In the genomic region with DNA sequence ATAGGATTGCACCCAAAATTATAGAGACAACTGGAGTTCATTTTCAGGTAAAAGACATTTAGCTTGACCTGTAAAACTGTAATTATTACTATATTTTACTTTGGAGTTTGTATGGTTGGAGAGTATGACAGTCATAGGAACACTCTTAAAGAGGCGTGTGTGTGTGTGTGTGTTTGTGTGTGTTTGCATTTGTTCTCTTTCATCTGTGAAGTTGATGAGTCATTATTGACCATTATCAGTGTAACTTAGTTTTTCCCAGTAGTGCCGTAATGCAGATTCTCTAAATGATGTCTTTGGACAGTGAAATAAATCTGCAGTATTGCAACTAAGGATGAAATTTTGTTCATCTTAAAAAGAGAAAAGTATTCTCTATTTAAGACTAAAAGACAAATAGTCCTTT, we compare ENCODE assay signal across 28 cellular contexts. TPM values are rescaled to one million over a fixed set of nuclear protein-coding genes. Genes with fewer than 3 reads are reported as not detected.
DNase-seq lines count a peak whose midpoint lies in the region; ATAC-seq, FAIRE-seq and TF ChIP-seq lines count a peak whose summit lies in the region.
"Had no signal": no experiment of that assay in that cellular context is flagged by ENCODE, and none has a peak within 500 bp of the region (broad histone marks: within the 10 kb centered on the region; RNA-seq: fewer than 3 reads in every experiment).

No MANE protein-coding gene starts in this region.

- POLR2A ChIA-PET in A549 (lab: Yijun Ruan, JAX) = no interaction called here
- POLR2A ChIA-PET in HepG2 (lab: Yijun Ruan, JAX) = interaction anchor here (1.1 kb wide), 1 partner anchor 13 kb away, joined by 3 read pairs; a partner anchor contains a TSS

- H3K27me3 ChIP-seq in brain microvascular endothelial cell (replicated peaks) (no peaks in the 10 kb centered on the region), HepG2 (ENCODE audit: control insufficient read depth in 1 of 2, insufficient read depth in 2 of 2, low read length in 2 of 2) (no peaks in the 10 kb centered on the region), right atrium auricular region (no peaks in the 10 kb centered on the region)
- H3K27me3 ChIP-seq: foreskin keratinocyte, heart right ventricle, ovary, testis had no signal

- no TSS peak for BruUV-seq in HepG2 (replicated peaks; lab: Mats Ljungman, UMichigan)

- FAIRE-seq in A549 (lab: Jason Lieb, UNC) (no peak), HepG2 (lab: Jason Lieb, UNC) (no peak)

- H3K4me2 ChIP-seq in A549 = peak overlapping the region; percentile 38; the same call in 2 of the 3 replicates
- H3K4me2 ChIP-seq in HepG2 (ENCODE audit: low read depth, low read length) = no peak overlapping the region
- H3K4me2 ChIP-seq: SK-N-SH had no signal

- in situ Hi-C loops in brain microvascular endothelial cell (cut with HindIII; ENCODE audit: low pct_ligation_motif_present, low sequenced_read_pairs) (no loop called here), HepG2 (cut with HindIII; ENCODE audit: extremely low pct_ligation_motif_present, low pct_unique_long_range_greater_than_20kb) (no loop called here)

- intact Hi-C loops in HepG2 (cut with micrococcal nuclease; ENCODE audit: unreplicated experiment) = no loop called here

- H3K4me3 ChIP-seq in A549 = no peak overlapping the region
- no peak overlapping the region for H3K4me3 ChIP-seq in brain microvascular endothelial cell (ENCODE audit: low read depth, low read length)
- H3K4me3 ChIP-seq in HepG2 (replicated peaks in 1 of 3; ENCODE audit: insufficient read depth in 1 of 3, low read depth in 2 of 3, low read length in 3 of 3) = no peak overlapping the region
- H3K4me3 ChIP-seq in right atrium auricular region = no peak overlapping the region
- H3K4me3 ChIP-seq: heart right ventricle, lung, ovary, testis had no signal

- TF ChIP-seq POLR2A in A549 (IDR thresholded peaks at IDR 0.05; ENCODE audit: low read length) (no peak), HepG2 (IDR thresholded peaks at IDR 0.05; ENCODE audit: insufficient read depth in 1 of 2, low read depth in 2 of 2, low read length in 2 of 2) (no peak)

- CTCF ChIA-PET in A549 (lab: Yijun Ruan, JAX) = no interaction called here
- CTCF ChIA-PET in HepG2 (lab: Yijun Ruan, JAX; ENCODE audit: low intra/inter-chr PET ratio, low total read pairs) = no interaction called here

- H3K27ac ChIP-seq in A549 = no peak overlapping the region
- no peak overlapping the region for H3K27ac ChIP-seq in brain microvascular endothelial cell
- H3K27ac ChIP-seq in HepG2 (ENCODE audit: extremely low read length, insufficient read depth, low read length) = no peak overlapping the region
- H3K27ac ChIP-seq in right atrium auricular region = no peak overlapping the region
- H3K27ac ChIP-seq: foreskin keratinocyte, heart right ventricle, ovary, testis had no signal

- H3K9me3 ChIP-seq in A549 (no peaks in the 10 kb centered on the region), HepG2 (ENCODE audit: low read length) (no peaks in the 10 kb centered on the region), right atrium auricular region (no peaks in the 10 kb centered on the region)
- H3K9me3 ChIP-seq: heart right ventricle, ovary, SK-N-SH, testis had no signal

- no peaks in the 10 kb centered on the region for H4K20me1 ChIP-seq in HepG2 (ENCODE audit: insufficient read depth, low read length)

- TF ChIP-seq CTCF in A549 (IDR thresholded peaks at IDR 0.05) (no peak), brain microvascular endothelial cell (IDR thresholded peaks at IDR 0.05; ENCODE audit: low read depth, low read length, missing control alignments) (no peak), HepG2 (CRISPR knock-in tag; IDR thresholded peaks at IDR 0.05) (no peak), right atrium auricular region (IDR thresholded peaks at IDR 0.05) (no peak)

- no peak for TF ChIP-seq EP300 in A549 (IDR thresholded peaks at IDR 0.05)
- TF ChIP-seq EP300 in HepG2 (IDR thresholded peaks at IDR 0.05; ENCODE audit: low read depth in 2 of 2, low read length in 2 of 2) = peak in 1 of 2 experiments; percentile 17; a peak in 1 of 4 replicates
- no peak for TF ChIP-seq EP300 in HepG2 (CRISPR knock-in tag; IDR thresholded peaks at IDR 0.05; ENCODE audit: borderline replicate concordance)

- 20% methylated on average over 2 of the region's 2 CpGs for WGBS in A549 (ENCODE audit: missing lambda C conversion rate)
- WGBS in HepG2 (ENCODE audit: low lambda C conversion rate) = 72% methylated on average over 2 of the region's 2 CpGs

- no peaks in the 10 kb centered on the region for H3K79me2 ChIP-seq in HepG2 (ENCODE audit: insufficient read depth, low read length)

- ATAC-seq in A549 (peak in 1 of 2 experiments; percentile 67; a peak in 3 of 6 replicates), HepG2 (peak; percentile 51; the same call in 1 of the 3 replicates), SK-N-SH treated with all-trans-retinoic acid at 6 μM for 48 hours (no peak)
- ATAC-seq: activated CD4-positive, alpha-beta T cell treated with anti-CD3 and anti-CD28 coated beads for 36 hours; activated CD8-positive, alpha-beta T cell treated with anti-CD3 and anti-CD28 coated beads, Interleukin-2, amount 10 ng/mL, durations not matched to agents 7 days and 5 days; foreskin keratinocyte; heart right ventricle; sciatic nerve had no signal

- peaks cover 15% of the 10 kb centered on the region for H3K4me1 ChIP-seq in A549
- peaks cover 10% of the 10 kb centered on the region; the same call in 1 of the 2 replicates for H3K4me1 ChIP-seq in HepG2 (ENCODE audit: insufficient read depth, low read length)
- H3K4me1 ChIP-seq in right atrium auricular region = no peaks in the 10 kb centered on the region
- H3K4me1 ChIP-seq: foreskin keratinocyte, heart right ventricle, testis had no signal

- TF ChIP-seq RAD21 in A549 (conservative IDR thresholded peaks at IDR 0.05 in 1 of 2, IDR thresholded peaks at IDR 0.05 in 1 of 2) (no peak), HepG2 (CRISPR knock-in tag; IDR thresholded peaks at IDR 0.05) (no peak)

- H3K36me3 ChIP-seq in brain microvascular endothelial cell (replicated peaks) (peaks cover 91% of the 10 kb centered on the region), HepG2 (replicated peaks in 1 of 2; ENCODE audit: control insufficient read depth in 1 of 2, insufficient read depth in 2 of 2, low read length in 2 of 2) (peaks cover 12 to 41% of the 10 kb centered on the region in 2 experiments), right atrium auricular region (peaks cover 91% of the 10 kb centered on the region)
- H3K36me3 ChIP-seq: ovary had no signal

- H3K9ac ChIP-seq in HepG2 (ENCODE audit: insufficient read depth, low read depth, low read length) = no peak overlapping the region
- H3K9ac ChIP-seq: SK-N-SH had no signal

- DNase-seq in A549 (ENCODE audit: low read depth in 1 of 2, low spot score in 1 of 2) = peak in 1 of 2 experiments; percentile 65
- DNase-seq in LHCN-M2 (ENCODE audit: low read depth) = peak; percentile 41
- DNase-seq in brain microvascular endothelial cell = peak; percentile 24
- DNase-seq in HepG2 (ENCODE audit: low spot score) = peak; percentile 61
- no peak for DNase-seq in stimulated activated CD4-positive, alpha-beta T cell treated with anti-CD3 and anti-CD28 coated beads, Interleukin-2, amount 100 ng/mL, for 48 hours
- DNase-seq in right atrium auricular region (ENCODE audit: low spot score) = no peak
- DNase-seq in NCI-H1048 (lab: John Stamatoyannopoulos, UW) = no peak
- DNase-seq: 8988T; activated CD4-positive, alpha-beta T cell treated with anti-CD3 and anti-CD28 coated beads for 36 hours; activated CD8-positive, alpha-beta T cell treated with anti-CD3 and anti-CD28 coated beads, Interleukin-2, amount 10 ng/mL, durations not matched to agents 7 days and 5 days; aorta; CD4-positive, alpha-beta T cell; cerebellar nuclear complex; effector CD4-positive, alpha-beta T cell; foreskin keratinocyte; H9; heart right ventricle; kidney glomerular epithelial cell; NCI-H446 treated with DMSO at 0.1 percent for 48 hours; nephron progenitor cell; ovary; SK-N-SH; stimulated activated CD4-positive, alpha-beta T cell treated with anti-CD3 and anti-CD28 coated beads, Interleukin-4, amount 100 ng/mL, for 4 hours; stimulated activated naive CD4-positive, alpha-beta T cell; testis had no signal

- no peak overlapping the region for H2AFZ ChIP-seq in HepG2 (ENCODE audit: low read length)

RNA-seq across cellular contexts. Expression of a gene that starts 13.0 kb away (rescaled TPM):
- 51.5 and 67.6 TPM in 2 replicates for polyA plus RNA-seq in A549 (2011; rRNA removed)
- polyA plus RNA-seq in A549 (2012; cell fraction: cytosol; rRNA removed) = 7.6 and 9.3 TPM in 2 replicates
- polyA plus RNA-seq in A549 (2012; cell fraction: nucleus; rRNA removed) = 7.0 and 11.4 TPM in 2 replicates
- polyA plus RNA-seq in A549 (2017; fragmentation: RNase III; extraction: RNeasy Plus Mini Kit Qiagen cat#74134 plus additional on column Dnase treatment) = 25.1 to 26.5 TPM (median 26.3 TPM) in 3 replicates
- 33.5 and 39.9 TPM in 2 replicates for polyA minus RNA-seq in A549 (2011; rRNA and poly(A)+ RNA removed)
- total RNA-seq in LHCN-M2 (2014; rRNA removed) = 64.3 and 83.5 TPM in 2 replicates
- 10.3 TPM for polyA plus RNA-seq in LHCN-M2 (2012)
- 36.3 and 39.6 TPM in 2 replicates for total RNA-seq in HepG2 (2016; rRNA removed; fragmentation: Illumina TruSeq; extraction: Trizol)
- total RNA-seq in HepG2 (2016; cell fraction: cytosol; rRNA removed; fragmentation: Illumina TruSeq; extraction: Trizol; ENCODE audit: low read depth) = 3.6 and 4.7 TPM in 2 replicates
- total RNA-seq in HepG2 (2016; cell fraction: insoluble cytoplasmic fraction; rRNA removed; fragmentation: Illumina TruSeq; extraction: Trizol) = 31.6 and 46.3 TPM in 2 replicates
- total RNA-seq in HepG2 (2016; cell fraction: membrane; rRNA removed; fragmentation: Illumina TruSeq; extraction: Trizol) = 5.3 and 8.6 TPM in 2 replicates
- total RNA-seq in HepG2 (2016; cell fraction: nucleus; rRNA removed; fragmentation: Illumina TruSeq; extraction: Trizol) = 56.1 and 56.8 TPM in 2 replicates
- 15.5 and 21.0 TPM in 2 replicates for polyA plus RNA-seq in HepG2 (2011; rRNA removed)
- polyA plus RNA-seq in HepG2 (2011; cell fraction: cytosol; rRNA removed) = 4.6 and 8.1 TPM in 2 replicates
- 16.8 and 21.2 TPM in 2 replicates for polyA plus RNA-seq in HepG2 (2011; cell fraction: nucleus; rRNA removed)
- 15.3 and 18.4 TPM in 2 replicates for polyA plus RNA-seq in HepG2 (2012)
- polyA plus RNA-seq in HepG2 (2016; cell fraction: cytosol; fragmentation: Illumina TruSeq; extraction: Trizol; ENCODE audit: low read depth) = 0.57 and 0.61 TPM in 2 replicates
- 19.5 and 20.6 TPM in 2 replicates for polyA plus RNA-seq in HepG2 (2016; cell fraction: insoluble cytoplasmic fraction; fragmentation: Illumina TruSeq; extraction: Trizol; ENCODE audit: low read depth)
- polyA plus RNA-seq in HepG2 (2016; cell fraction: membrane; fragmentation: Illumina TruSeq; extraction: Trizol; ENCODE audit: low read depth) = 1.7 and 1.9 TPM in 2 replicates
- 36.1 and 44.2 TPM in 2 replicates for polyA plus RNA-seq in HepG2 (2016; cell fraction: nucleus; fragmentation: Illumina TruSeq; extraction: Trizol; ENCODE audit: insufficient read depth, low read depth)
- polyA minus RNA-seq in HepG2 (2011; rRNA and poly(A)+ RNA removed; ENCODE audit: low replicate concordance) = 22.5 and 23.7 TPM in 2 replicates
- 24.8 and 25.8 TPM in 2 replicates for polyA minus RNA-seq in HepG2 (2011; cell fraction: cytosol; rRNA and poly(A)+ RNA removed)
- polyA minus RNA-seq in HepG2 (2011; cell fraction: nucleus; rRNA and poly(A)+ RNA removed) = 132 and 134 TPM in 2 replicates
- total RNA-seq in right atrium auricular region = 10 to 100 TPM; 19.5 to 23.8 TPM

RNA-seq across cellular contexts. Expression of a gene that starts 36.3 kb away (rescaled TPM):
- 25.2 and 28.1 TPM in 2 replicates for polyA plus RNA-seq in A549 (2011; rRNA removed)
- 2.2 and 2.6 TPM in 2 replicates for polyA plus RNA-seq in A549 (2012; cell fraction: cytosol; rRNA removed)
- polyA plus RNA-seq in A549 (2012; cell fraction: nucleus; rRNA removed) = 2.1 and 3.1 TPM in 2 replicates
- 2.4 to 2.8 TPM (median 2.8 TPM) in 3 replicates for polyA plus RNA-seq in A549 (2017; fragmentation: RNase III; extraction: RNeasy Plus Mini Kit Qiagen cat#74134 plus additional on column Dnase treatment)
- 12.6 and 13.9 TPM in 2 replicates for polyA minus RNA-seq in A549 (2011; rRNA and poly(A)+ RNA removed)
- 7.5 and 14.9 TPM in 2 replicates for total RNA-seq in LHCN-M2 (2014; rRNA removed)
- 4.2 TPM for polyA plus RNA-seq in LHCN-M2 (2012)
- total RNA-seq in HepG2 (2016; rRNA removed; fragmentation: Illumina TruSeq; extraction: Trizol) = 0.40 and 0.87 TPM in 2 replicates
- under 0.01 and 0.09 TPM in 2 replicates for total RNA-seq in HepG2 (2016; cell fraction: cytosol; rRNA removed; fragmentation: Illumina TruSeq; extraction: Trizol; ENCODE audit: low read depth)
- total RNA-seq in HepG2 (2016; cell fraction: insoluble cytoplasmic fraction; rRNA removed; fragmentation: Illumina TruSeq; extraction: Trizol) = 0.59 and 0.87 TPM in 2 replicates
- 0.17 and 0.25 TPM in 2 replicates for total RNA-seq in HepG2 (2016; cell fraction: membrane; rRNA removed; fragmentation: Illumina TruSeq; extraction: Trizol)
- 0.75 and 1.5 TPM in 2 replicates for total RNA-seq in HepG2 (2016; cell fraction: nucleus; rRNA removed; fragmentation: Illumina TruSeq; extraction: Trizol)
- 4.0 and 4.6 TPM in 2 replicates for polyA plus RNA-seq in HepG2 (2011; rRNA removed)
- polyA plus RNA-seq in HepG2 (2011; cell fraction: cytosol; rRNA removed) = 2.2 and 3.0 TPM in 2 replicates
- polyA plus RNA-seq in HepG2 (2011; cell fraction: nucleus; rRNA removed) = 3.5 and 4.1 TPM in 2 replicates
- polyA plus RNA-seq in HepG2 (2012) = 1.9 and 3.4 TPM in 2 replicates
- polyA plus RNA-seq in HepG2 (2016; cell fraction: cytosol; fragmentation: Illumina TruSeq; extraction: Trizol; ENCODE audit: low read depth) = 0.02 and 0.03 TPM in 2 replicates
- 0.71 and 0.83 TPM in 2 replicates for polyA plus RNA-seq in HepG2 (2016; cell fraction: insoluble cytoplasmic fraction; fragmentation: Illumina TruSeq; extraction: Trizol; ENCODE audit: low read depth)
- 0.06 and 0.12 TPM in 2 replicates for polyA plus RNA-seq in HepG2 (2016; cell fraction: membrane; fragmentation: Illumina TruSeq; extraction: Trizol; ENCODE audit: low read depth)
- polyA plus RNA-seq in HepG2 (2016; cell fraction: nucleus; fragmentation: Illumina TruSeq; extraction: Trizol; ENCODE audit: insufficient read depth, low read depth) = 0.62 and 1.1 TPM in 2 replicates
- 0.49 and 4.9 TPM in 2 replicates for polyA minus RNA-seq in HepG2 (2011; rRNA and poly(A)+ RNA removed; ENCODE audit: low replicate concordance)
- polyA minus RNA-seq in HepG2 (2011; cell fraction: cytosol; rRNA and poly(A)+ RNA removed) = 3.2 and 3.6 TPM in 2 replicates
- polyA minus RNA-seq in HepG2 (2011; cell fraction: nucleus; rRNA and poly(A)+ RNA removed) = 10.1 and 11.7 TPM in 2 replicates
- total RNA-seq in right atrium auricular region = 1 to 10 TPM; 1.2 to 2.5 TPM

Comparison
In these comparisons a context has a peak if more than half of its experiments do, and no peak if none do; other contexts are left out.
1. DNase-seq: peak in LHCN-M2 (single experiment), brain microvascular endothelial cell (single experiment) and HepG2 (single experiment); none in stimulated activated CD4-positive, alpha-beta T cell treated with anti-CD3 and anti-CD28 coated beads, Interleukin-2, amount 100 ng/mL, for 48 hours (0 of 2), right atrium auricular region (single experiment) and NCI-H1048 (single experiment).